Comparison of ENCODE assay signal across 1 cellular context in the genomic region with DNA sequence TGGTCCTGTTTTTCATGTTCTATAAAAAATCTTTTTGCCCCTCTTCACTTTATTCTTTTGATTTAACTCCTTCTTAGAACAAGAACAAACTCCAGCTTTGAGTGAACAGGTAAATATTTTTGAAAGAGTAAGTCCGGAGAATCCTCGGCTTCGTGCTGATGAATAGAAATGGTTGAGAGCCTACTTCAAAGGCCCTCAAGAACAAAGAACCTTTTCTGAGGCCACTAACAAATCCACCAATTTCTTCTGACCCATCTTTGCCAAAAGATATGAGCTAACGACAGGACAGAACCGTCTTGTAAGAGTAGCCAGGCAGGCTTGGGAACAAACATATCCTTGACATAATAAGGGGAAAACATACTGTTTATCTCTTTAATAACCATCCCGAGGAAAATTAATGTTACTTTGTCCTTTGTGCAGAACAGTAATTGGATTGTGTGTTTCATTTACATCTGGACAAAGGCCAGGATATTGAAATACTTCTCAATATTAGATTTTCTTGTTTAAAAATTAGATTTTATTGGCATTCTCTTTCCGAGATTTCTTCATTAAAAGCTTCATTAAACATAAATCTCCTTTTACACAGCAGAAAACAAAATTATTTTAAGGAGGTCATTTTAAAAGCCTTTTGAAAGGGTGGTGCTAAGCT.
TF ChIP-seq lines count a peak whose summit lies in the region.

No MANE protein-coding gene starts in this region.

TF ChIP-seq in HepG2, 621 proteins besides CTCF, POLR2A, EP300 and RAD21 (continued from another document):
- TF ChIP-seq, protein P1, sequence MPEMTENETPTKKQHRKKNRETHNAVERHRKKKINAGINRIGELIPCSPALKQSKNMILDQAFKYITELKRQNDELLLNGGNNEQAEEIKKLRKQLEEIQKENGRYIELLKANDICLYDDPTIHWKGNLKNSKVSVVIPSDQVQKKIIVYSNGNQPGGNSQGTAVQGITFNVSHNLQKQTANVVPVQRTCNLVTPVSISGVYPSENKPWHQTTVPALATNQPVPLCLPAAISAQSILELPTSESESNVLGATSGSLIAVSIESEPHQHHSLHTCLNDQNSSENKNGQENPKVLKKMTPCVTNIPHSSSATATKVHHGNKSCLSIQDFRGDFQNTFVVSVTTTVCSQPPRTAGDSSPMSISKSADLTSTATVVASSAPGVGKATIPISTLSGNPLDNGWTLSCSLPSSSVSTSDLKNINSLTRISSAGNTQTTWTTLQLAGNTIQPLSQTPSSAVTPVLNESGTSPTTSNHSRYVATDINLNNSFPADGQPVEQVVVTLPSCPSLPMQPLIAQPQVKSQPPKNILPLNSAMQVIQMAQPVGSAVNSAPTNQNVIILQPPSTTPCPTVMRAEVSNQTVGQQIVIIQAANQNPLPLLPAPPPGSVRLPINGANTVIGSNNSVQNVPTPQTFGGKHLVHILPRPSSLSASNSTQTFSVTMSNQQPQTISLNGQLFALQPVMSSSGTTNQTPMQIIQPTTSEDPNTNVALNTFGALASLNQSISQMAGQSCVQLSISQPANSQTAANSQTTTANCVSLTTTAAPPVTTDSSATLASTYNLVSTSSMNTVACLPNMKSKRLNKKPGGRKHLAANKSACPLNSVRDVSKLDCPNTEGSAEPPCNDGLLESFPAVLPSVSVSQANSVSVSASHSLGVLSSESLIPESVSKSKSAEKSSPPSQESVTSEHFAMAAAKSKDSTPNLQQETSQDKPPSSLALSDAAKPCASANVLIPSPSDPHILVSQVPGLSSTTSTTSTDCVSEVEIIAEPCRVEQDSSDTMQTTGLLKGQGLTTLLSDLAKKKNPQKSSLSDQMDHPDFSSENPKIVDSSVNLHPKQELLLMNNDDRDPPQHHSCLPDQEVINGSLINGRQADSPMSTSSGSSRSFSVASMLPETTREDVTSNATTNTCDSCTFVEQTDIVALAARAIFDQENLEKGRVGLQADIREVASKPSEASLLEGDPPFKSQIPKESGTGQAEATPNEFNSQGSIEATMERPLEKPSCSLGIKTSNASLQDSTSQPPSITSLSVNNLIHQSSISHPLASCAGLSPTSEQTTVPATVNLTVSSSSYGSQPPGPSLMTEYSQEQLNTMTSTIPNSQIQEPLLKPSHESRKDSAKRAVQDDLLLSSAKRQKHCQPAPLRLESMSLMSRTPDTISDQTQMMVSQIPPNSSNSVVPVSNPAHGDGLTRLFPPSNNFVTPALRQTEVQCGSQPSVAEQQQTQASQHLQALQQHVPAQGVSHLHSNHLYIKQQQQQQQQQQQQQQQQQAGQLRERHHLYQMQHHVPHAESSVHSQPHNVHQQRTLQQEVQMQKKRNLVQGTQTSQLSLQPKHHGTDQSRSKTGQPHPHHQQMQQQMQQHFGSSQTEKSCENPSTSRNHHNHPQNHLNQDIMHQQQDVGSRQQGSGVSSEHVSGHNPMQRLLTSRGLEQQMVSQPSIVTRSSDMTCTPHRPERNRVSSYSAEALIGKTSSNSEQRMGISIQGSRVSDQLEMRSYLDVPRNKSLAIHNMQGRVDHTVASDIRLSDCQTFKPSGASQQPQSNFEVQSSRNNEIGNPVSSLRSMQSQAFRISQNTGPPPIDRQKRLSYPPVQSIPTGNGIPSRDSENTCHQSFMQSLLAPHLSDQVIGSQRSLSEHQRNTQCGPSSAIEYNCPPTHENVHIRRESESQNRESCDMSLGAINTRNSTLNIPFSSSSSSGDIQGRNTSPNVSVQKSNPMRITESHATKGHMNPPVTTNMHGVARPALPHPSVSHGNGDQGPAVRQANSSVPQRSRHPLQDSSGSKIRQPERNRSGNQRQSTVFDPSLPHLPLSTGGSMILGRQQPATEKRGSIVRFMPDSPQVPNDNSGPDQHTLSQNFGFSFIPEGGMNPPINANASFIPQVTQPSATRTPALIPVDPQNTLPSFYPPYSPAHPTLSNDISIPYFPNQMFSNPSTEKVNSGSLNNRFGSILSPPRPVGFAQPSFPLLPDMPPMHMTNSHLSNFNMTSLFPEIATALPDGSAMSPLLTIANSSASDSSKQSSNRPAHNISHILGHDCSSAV (CRISPR knock-in tag; IDR thresholded peaks at IDR 0.05; ENCODE audit: borderline replicate concordance): no peak
- TF ChIP-seq, protein P2, sequence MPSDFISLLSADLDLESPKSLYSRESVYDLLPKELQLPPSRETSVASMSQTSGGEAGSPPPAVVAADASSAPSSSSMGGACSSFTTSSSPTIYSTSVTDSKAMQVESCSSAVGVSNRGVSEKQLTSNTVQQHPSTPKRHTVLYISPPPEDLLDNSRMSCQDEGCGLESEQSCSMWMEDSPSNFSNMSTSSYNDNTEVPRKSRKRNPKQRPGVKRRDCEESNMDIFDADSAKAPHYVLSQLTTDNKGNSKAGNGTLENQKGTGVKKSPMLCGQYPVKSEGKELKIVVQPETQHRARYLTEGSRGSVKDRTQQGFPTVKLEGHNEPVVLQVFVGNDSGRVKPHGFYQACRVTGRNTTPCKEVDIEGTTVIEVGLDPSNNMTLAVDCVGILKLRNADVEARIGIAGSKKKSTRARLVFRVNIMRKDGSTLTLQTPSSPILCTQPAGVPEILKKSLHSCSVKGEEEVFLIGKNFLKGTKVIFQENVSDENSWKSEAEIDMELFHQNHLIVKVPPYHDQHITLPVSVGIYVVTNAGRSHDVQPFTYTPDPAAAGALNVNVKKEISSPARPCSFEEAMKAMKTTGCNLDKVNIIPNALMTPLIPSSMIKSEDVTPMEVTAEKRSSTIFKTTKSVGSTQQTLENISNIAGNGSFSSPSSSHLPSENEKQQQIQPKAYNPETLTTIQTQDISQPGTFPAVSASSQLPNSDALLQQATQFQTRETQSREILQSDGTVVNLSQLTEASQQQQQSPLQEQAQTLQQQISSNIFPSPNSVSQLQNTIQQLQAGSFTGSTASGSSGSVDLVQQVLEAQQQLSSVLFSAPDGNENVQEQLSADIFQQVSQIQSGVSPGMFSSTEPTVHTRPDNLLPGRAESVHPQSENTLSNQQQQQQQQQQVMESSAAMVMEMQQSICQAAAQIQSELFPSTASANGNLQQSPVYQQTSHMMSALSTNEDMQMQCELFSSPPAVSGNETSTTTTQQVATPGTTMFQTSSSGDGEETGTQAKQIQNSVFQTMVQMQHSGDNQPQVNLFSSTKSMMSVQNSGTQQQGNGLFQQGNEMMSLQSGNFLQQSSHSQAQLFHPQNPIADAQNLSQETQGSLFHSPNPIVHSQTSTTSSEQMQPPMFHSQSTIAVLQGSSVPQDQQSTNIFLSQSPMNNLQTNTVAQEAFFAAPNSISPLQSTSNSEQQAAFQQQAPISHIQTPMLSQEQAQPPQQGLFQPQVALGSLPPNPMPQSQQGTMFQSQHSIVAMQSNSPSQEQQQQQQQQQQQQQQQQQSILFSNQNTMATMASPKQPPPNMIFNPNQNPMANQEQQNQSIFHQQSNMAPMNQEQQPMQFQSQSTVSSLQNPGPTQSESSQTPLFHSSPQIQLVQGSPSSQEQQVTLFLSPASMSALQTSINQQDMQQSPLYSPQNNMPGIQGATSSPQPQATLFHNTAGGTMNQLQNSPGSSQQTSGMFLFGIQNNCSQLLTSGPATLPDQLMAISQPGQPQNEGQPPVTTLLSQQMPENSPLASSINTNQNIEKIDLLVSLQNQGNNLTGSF (CRISPR knock-in tag; IDR thresholded peaks at IDR 0.05): no peak
TF ChIP-seq in HepG2: peak in this region for 68.
